ENCODE assay signal across 14 cellular contexts in the genomic region with DNA sequence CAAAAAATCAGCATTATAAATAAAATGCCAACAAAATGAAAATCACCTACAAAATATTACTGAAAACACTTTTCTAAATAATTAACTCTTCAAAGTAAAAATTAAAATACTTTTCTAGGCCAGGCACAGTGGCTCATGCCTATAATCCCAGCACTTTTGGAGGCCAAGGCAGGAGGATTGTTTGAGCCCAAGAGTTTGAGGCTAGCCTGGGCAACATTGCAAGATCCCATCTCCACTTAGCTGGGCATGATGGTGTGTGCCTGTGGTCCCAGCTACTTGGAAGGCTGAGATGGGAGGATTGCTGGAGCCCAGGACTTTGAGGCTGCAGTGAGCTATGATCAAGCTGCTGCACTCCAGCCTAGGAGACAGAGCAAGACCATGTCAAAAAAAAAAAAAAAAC. TPM values are rescaled to one million over a fixed set of nuclear protein-coding genes. Genes with fewer than 3 reads are reported as not detected.
A peak's percentile ranks its signal among the peaks of the same experiment; 100 is the strongest.
DNase-seq lines count a peak whose midpoint lies in the region; ATAC-seq and TF ChIP-seq lines count a peak whose summit lies in the region.
"Had no signal": no experiment of that assay in that cellular context is flagged by ENCODE, and none has a peak within 500 bp of the region (broad histone marks: within the 10 kb centered on the region; RNA-seq: fewer than 3 reads in every experiment).

No MANE protein-coding gene starts in this region.

- no peak for ATAC-seq in WTC11
- no peak for ATAC-seq in effector memory CD8-positive, alpha-beta T cell (replicated peaks)

- no peaks in the 10 kb centered on the region for H3K27me3 Mint-ChIP-seq in activated naive CD4-positive, alpha-beta T cell treated with anti-CD3 and anti-CD28 coated beads for 36 hours (ENCODE audit: low read depth)
- H3K27me3 Mint-ChIP-seq in WTC11 (ENCODE audit: low read depth) = no peaks in the 10 kb centered on the region
- no peaks in the 10 kb centered on the region for H3K27me3 Mint-ChIP-seq in effector memory CD8-positive, alpha-beta T cell

- H3K4me1 Mint-ChIP-seq in activated naive CD4-positive, alpha-beta T cell treated with anti-CD3 and anti-CD28 coated beads for 36 hours (ENCODE audit: low read depth) = peaks cover 81% of the 10 kb centered on the region
- peaks cover 16% of the 10 kb centered on the region for H3K4me1 Mint-ChIP-seq in WTC11
- peaks cover 56 to 75% of the 10 kb centered on the region in 2 donors for H3K4me1 Mint-ChIP-seq in effector memory CD8-positive, alpha-beta T cell (ENCODE audit: low read depth in 2 of 2)

- no peak for DNase-seq in activated naive CD4-positive, alpha-beta T cell treated with anti-CD3 and anti-CD28 coated beads for 36 hours
- no peak for DNase-seq in activated naive CD4-positive, alpha-beta T cell treated with anti-CD3 and anti-CD28 coated beads, Interleukin-2, amount 50 U/mL, for 16 hours
- DNase-seq in WTC11 (ENCODE audit: low spot score) (no peak), Ammon's horn (ENCODE audit: low spot score) (no peak), COLO668 (lab: John Stamatoyannopoulos, UW; ENCODE audit: unreplicated experiment) (no peak)
- DNase-seq in effector memory CD8-positive, alpha-beta T cell = no peak
- DNase-seq in stimulated activated CD4-positive, alpha-beta T cell treated with anti-CD3 and anti-CD28 coated beads, Interleukin-2, amount 100 ng/mL, for 48 hours = no peak
- DNase-seq: DMS79 treated with DMSO at 0.1 percent for 48 hours, KBM-7, NCI-H1694 treated with DMSO at 0.1 percent for 48 hours, NCI-H226, NCI-H524 had no signal

- POLR2A ChIA-PET in WTC11 (lab: Charles Lee) = interaction anchor here (0.7 kb wide), 1 partner anchor 1897 kb away, joined by 3 read pairs; no protein-coding TSS in a partner anchor

- no peak for TF ChIP-seq CTCF in WTC11 (IDR thresholded peaks at IDR 0.05)

- no peak overlapping the region for H3K4me3 Mint-ChIP-seq in activated naive CD4-positive, alpha-beta T cell treated with anti-CD3 and anti-CD28 coated beads for 36 hours
- no peak overlapping the region for H3K4me3 Mint-ChIP-seq in WTC11
- H3K4me3 Mint-ChIP-seq in effector memory CD8-positive, alpha-beta T cell = peak overlapping the region; percentile 40 to 100

- peaks cover 84% of the 10 kb centered on the region for H3K36me3 Mint-ChIP-seq in activated naive CD4-positive, alpha-beta T cell treated with anti-CD3 and anti-CD28 coated beads for 36 hours (ENCODE audit: low read depth)
- peaks cover 60% of the 10 kb centered on the region for H3K36me3 Mint-ChIP-seq in WTC11
- peaks cover 94% of the 10 kb centered on the region for H3K36me3 Mint-ChIP-seq in effector memory CD8-positive, alpha-beta T cell (ENCODE audit: insufficient read depth)

- CTCF ChIA-PET in activated naive CD4-positive, alpha-beta T cell treated with anti-CD3 and anti-CD28 coated beads for 36 hours (lab: Charles Lee) = interaction anchor here (0.6 to 0.7 kb wide), 3 partner anchors 41 to 106 kb away, joined by 3 to 4 read pairs (median 3); no protein-coding TSS in a partner anchor
- CTCF ChIA-PET in WTC11 (lab: Charles Lee) = no interaction called here

- H3K9me3 Mint-ChIP-seq in activated naive CD4-positive, alpha-beta T cell treated with anti-CD3 and anti-CD28 coated beads for 36 hours = no peaks in the 10 kb centered on the region
- no peaks in the 10 kb centered on the region for H3K9me3 Mint-ChIP-seq in WTC11
- H3K9me3 Mint-ChIP-seq in effector memory CD8-positive, alpha-beta T cell = no peaks in the 10 kb centered on the region

- intact Hi-C loops in activated naive CD4-positive, alpha-beta T cell treated with anti-CD3 and anti-CD28 coated beads for 36 hours (cut with micrococcal nuclease) = no loop called here

- H3K27ac Mint-ChIP-seq in activated naive CD4-positive, alpha-beta T cell treated with anti-CD3 and anti-CD28 coated beads for 36 hours = peak overlapping the region; percentile 88
- H3K27ac Mint-ChIP-seq in WTC11 = no peak overlapping the region
- peak overlapping the region; percentile 96 to 99 for H3K27ac Mint-ChIP-seq in effector memory CD8-positive, alpha-beta T cell

TF ChIP-seq in WTC11, 78 proteins besides CTCF, POLR2A, EP300 and RAD21:
- no peak for TF ChIP-seq JUN (CRISPR knock-in tag; IDR thresholded peaks at IDR 0.05)
- no peak for TF ChIP-seq ELF4 (CRISPR knock-in tag; IDR thresholded peaks at IDR 0.05; ENCODE audit: low read depth)
- no peak for TF ChIP-seq CREM (CRISPR knock-in tag; IDR thresholded peaks at IDR 0.05)
- TF ChIP-seq ZNF121 (CRISPR knock-in tag; IDR thresholded peaks at IDR 0.05) = peak; percentile 82; the same call in 1 of the 2 replicates
- TF ChIP-seq ZNF138 (CRISPR knock-in tag; conservative IDR thresholded peaks at IDR 0.05) = no peak
- no peak for TF ChIP-seq MXD4 (CRISPR knock-in tag; IDR thresholded peaks at IDR 0.05; ENCODE audit: borderline replicate concordance)
- TF ChIP-seq, protein P1, sequence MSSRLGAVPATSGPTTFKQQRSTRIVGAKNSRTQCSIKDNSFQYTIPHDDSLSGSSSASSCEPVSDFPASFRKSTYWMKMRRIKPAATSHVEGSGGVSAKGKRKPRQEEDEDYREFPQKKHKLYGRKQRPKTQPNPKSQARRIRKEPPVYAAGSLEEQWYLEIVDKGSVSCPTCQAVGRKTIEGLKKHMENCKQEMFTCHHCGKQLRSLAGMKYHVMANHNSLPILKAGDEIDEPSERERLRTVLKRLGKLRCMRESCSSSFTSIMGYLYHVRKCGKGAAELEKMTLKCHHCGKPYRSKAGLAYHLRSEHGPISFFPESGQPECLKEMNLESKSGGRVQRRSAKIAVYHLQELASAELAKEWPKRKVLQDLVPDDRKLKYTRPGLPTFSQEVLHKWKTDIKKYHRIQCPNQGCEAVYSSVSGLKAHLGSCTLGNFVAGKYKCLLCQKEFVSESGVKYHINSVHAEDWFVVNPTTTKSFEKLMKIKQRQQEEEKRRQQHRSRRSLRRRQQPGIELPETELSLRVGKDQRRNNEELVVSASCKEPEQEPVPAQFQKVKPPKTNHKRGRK (CRISPR knock-in tag; IDR thresholded peaks at IDR 0.05; ENCODE audit: borderline replicate concordance) = no peak

RNA-seq across cellular contexts. Expression of a gene that starts 6.4 kb away (rescaled TPM):
- total RNA-seq in activated naive CD4-positive, alpha-beta T cell treated with anti-CD3 and anti-CD28 coated beads for 36 hours = 10 to 100 TPM; 72.2 to 75.8 TPM
- 39.5 to 43.7 TPM (median 41.6 TPM) in 3 replicates for total RNA-seq in WTC11 (2021)
- total RNA-seq: A172 had no signal

RNA-seq across cellular contexts. Expression of a gene that starts 55.1 kb away (rescaled TPM):
- 100 to 1,000 TPM; 200 to 208 TPM for total RNA-seq in activated naive CD4-positive, alpha-beta T cell treated with anti-CD3 and anti-CD28 coated beads for 36 hours
- total RNA-seq in WTC11 (2021) = 14.8 to 21.1 TPM (median 16.9 TPM) in 3 replicates
- total RNA-seq: G401 had no signal

Comparison
In these comparisons a context has a peak if more than half of its experiments do, and no peak if none do; other contexts are left out.
1. H3K4me3 Mint-ChIP-seq: peak in effector memory CD8-positive, alpha-beta T cell (2 of 2); none in activated naive CD4-positive, alpha-beta T cell treated with anti-CD3 and anti-CD28 coated beads for 36 hours (single experiment) and WTC11 (single experiment).